ENCODE assay signal across 16 cellular contexts in the genomic region with DNA sequence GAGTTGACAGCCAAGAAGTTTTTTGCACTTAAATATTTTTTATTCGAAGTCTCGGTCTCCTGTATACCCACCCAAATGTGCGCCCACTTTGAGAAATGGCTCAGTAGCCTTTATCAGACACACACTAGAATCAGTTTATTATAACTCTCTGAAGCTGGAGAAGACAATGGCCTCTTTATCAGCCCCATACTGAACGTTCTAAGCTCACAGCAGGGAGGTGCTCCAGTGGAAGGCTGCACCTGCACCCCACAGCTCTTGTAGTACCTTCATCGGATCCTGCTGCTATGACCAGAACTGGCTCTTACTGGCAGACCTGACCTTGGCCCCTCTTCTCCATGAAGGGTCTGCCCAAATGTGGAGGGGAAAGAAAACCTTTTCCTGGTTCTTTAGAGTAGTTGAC.
"Had no signal": no experiment of that assay in that cellular context is flagged by ENCODE, and none has a peak within 500 bp of the region (broad histone marks: within the 10 kb centered on the region; RNA-seq: fewer than 3 reads in every experiment).

No MANE protein-coding gene starts in this region.

- H3K9me3 Mint-ChIP-seq: activated naive CD4-positive, alpha-beta T cell treated with anti-CD3 and anti-CD28 coated beads, Interleukin-2, amount 50 U/mL, for 24 hours; dendritic cell treated with granulocyte-macrophage colony-stimulating factor and Interleukin-4, amounts not matched to agents 40 ng/mL and 50 ng/mL, for 4 days; memory B cell; natural killer cell had no signal

- H3K36me3 Mint-ChIP-seq: natural killer cell had no signal

- H3K4me1 Mint-ChIP-seq: natural killer cell had no signal

- DNase-seq: activated CD4-positive, alpha-beta T cell treated with anti-CD3 and anti-CD28 coated beads for 4 hours; activated CD8-positive, alpha-beta T cell treated with anti-CD3 and anti-CD28 coated beads, Interleukin-2, amount 10 ng/mL, durations not matched to agents 7 days and 5 days; activated effector memory CD4-positive, alpha-beta T cell treated with Interleukin-2 at 50 U/mL for 16 hours; left lung; natural killer cell; occipital lobe; psoas muscle; right lobe of liver; spleen; stimulated activated CD4-positive, alpha-beta T cell treated with anti-CD3 and anti-CD28 coated beads, Interleukin-2, amount 100 ng/mL, for 24 hours; stimulated activated naive CD4-positive, alpha-beta T cell; substantia nigra; trophoblast cell had no signal

- H3K4me3 Mint-ChIP-seq: activated CD8-positive, alpha-beta T cell treated with anti-CD3 and anti-CD28 coated beads, Interleukin-2, amount 10 ng/mL, durations not matched to agents 7 days and 5 days; activated naive CD4-positive, alpha-beta T cell treated with anti-CD3 and anti-CD28 coated beads, Interleukin-2, amount 50 U/mL, for 24 hours; dendritic cell treated with granulocyte-macrophage colony-stimulating factor and Interleukin-4, amounts not matched to agents 40 ng/mL and 50 ng/mL, for 4 days; memory B cell; natural killer cell had no signal

- H3K27ac Mint-ChIP-seq: activated CD8-positive, alpha-beta T cell treated with anti-CD3 and anti-CD28 coated beads, Interleukin-2, amount 10 ng/mL, durations not matched to agents 7 days and 5 days; activated naive CD4-positive, alpha-beta T cell treated with anti-CD3 and anti-CD28 coated beads, Interleukin-2, amount 50 U/mL, for 24 hours; dendritic cell treated with granulocyte-macrophage colony-stimulating factor and Interleukin-4, amounts not matched to agents 40 ng/mL and 50 ng/mL, for 4 days; memory B cell; natural killer cell had no signal

- H3K27me3 Mint-ChIP-seq: activated naive CD4-positive, alpha-beta T cell treated with anti-CD3 and anti-CD28 coated beads, Interleukin-2, amount 50 U/mL, for 24 hours; dendritic cell treated with granulocyte-macrophage colony-stimulating factor and Interleukin-4, amounts not matched to agents 40 ng/mL and 50 ng/mL, for 4 days had no signal
